22 cellular contexts compared by ENCODE assay signal in the genomic region with DNA sequence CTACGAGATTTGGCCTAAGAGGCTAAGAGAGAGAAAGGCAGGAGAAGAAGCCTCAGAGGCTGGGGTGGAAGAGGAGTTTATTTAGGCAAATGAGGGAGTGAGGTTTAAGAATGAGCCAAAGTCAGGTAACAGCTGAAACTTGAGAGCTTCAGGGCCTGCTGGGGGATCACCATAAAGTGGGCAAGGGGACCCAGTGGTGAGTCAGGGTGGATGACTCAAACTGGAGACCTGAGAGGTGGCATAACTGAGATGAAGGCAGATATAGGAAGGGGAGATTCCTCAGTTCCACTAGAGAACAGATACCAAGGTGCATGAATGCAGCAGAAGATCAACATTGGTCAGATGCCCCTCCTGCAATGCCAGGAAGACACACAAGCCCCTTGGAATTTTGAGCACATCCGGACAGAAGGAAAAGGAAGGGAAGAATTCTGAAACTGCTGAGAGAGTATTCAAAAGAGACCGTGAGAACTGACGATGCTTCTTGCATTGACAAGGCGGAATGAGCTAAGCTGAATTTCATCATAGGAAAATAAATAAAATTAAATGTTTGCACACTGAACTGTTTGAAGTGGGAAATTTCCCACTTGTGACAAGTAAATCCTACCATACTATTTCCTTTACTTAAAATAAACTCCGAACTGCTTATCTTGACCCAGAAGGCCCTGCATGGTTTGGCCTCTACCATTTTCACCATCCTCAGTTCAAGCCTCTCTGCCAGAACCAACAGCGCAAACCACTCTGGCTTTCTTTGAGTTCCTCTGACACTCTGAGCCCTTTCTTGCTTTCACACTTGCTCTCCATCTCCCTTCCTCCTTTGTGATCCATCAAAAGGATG.
DNase-seq lines count a peak whose midpoint lies in the region; ATAC-seq and TF ChIP-seq lines count a peak whose summit lies in the region.
"Had no signal": no experiment of that assay in that cellular context is flagged by ENCODE, and none has a peak within 500 bp of the region (broad histone marks: within the 10 kb centered on the region; RNA-seq: fewer than 3 reads in every experiment).

No MANE protein-coding gene starts in this region.

- no peak overlapping the region for H3K4me3 Mint-ChIP-seq in activated CD4-positive, alpha-beta T cell treated with anti-CD3 and anti-CD28 coated beads, Interleukin-2, amount 10 ng/mL, durations not matched to agents 24 days and 14 days
- H3K4me3 Mint-ChIP-seq: activated CD4-positive, alpha-beta T cell treated with anti-CD3 and anti-CD28 coated beads, Interleukin-2, amount 10 ng/mL, durations not matched to agents 7 days and 5 days; naive thymus-derived CD4-positive, alpha-beta T cell had no signal

- H3K4me3 ChIP-seq in brain microvascular endothelial cell (ENCODE audit: low read depth, low read length) (no peak overlapping the region), lung (no peak overlapping the region), heart left ventricle (no peak overlapping the region), adrenal gland (no peak overlapping the region), WERI-Rb-1 (ENCODE audit: low read depth, low read length) (no peak overlapping the region)
- H3K4me3 ChIP-seq: hepatocyte, ovary had no signal

- no peak for TF ChIP-seq CTCF in brain microvascular endothelial cell (IDR thresholded peaks at IDR 0.05; ENCODE audit: low read depth, low read length, missing control alignments)
- no peak for TF ChIP-seq CTCF in lung (IDR thresholded peaks at IDR 0.05; ENCODE audit: control extremely low read depth, extremely low read depth)
- no peak for TF ChIP-seq CTCF in heart left ventricle (IDR thresholded peaks at IDR 0.05)
- TF ChIP-seq CTCF in adrenal gland (IDR thresholded peaks at IDR 0.05) = no peak
- no peak for TF ChIP-seq CTCF in WERI-Rb-1 (IDR thresholded peaks at IDR 0.05; ENCODE audit: low read depth, low read length)

- H3K27ac ChIP-seq in brain microvascular endothelial cell = no peak overlapping the region
- H3K27ac ChIP-seq in lung (ENCODE audit: low read depth in 1 of 2, low read length in 1 of 2) = no peak overlapping the region
- no peak overlapping the region for H3K27ac ChIP-seq in heart left ventricle
- no peak overlapping the region for H3K27ac ChIP-seq in adrenal gland
- no peak overlapping the region for H3K27ac ChIP-seq in WERI-Rb-1
- H3K27ac ChIP-seq: hepatocyte, ovary had no signal

- H3K27me3 ChIP-seq in brain microvascular endothelial cell (replicated peaks) (no peaks in the 10 kb centered on the region), lung (ENCODE audit: control insufficient read depth, insufficient read depth) (no peaks in the 10 kb centered on the region), heart left ventricle (no peaks in the 10 kb centered on the region), adrenal gland (no peaks in the 10 kb centered on the region), WERI-Rb-1 (ENCODE audit: insufficient read depth, low read depth, severe bottlenecking) (no peaks in the 10 kb centered on the region)
- H3K27me3 ChIP-seq: hepatocyte, ovary had no signal

- WGBS in lung, 2 donors = 64 to 82% methylated on average over 7 of the region's 7 CpGs
- WGBS in heart left ventricle, 4 donors = 87 to 92% (median 90%) methylated on average over 7 of the region's 7 CpGs
- WGBS in adrenal gland, 4 donors = 85 to 89% (median 87%) methylated on average over 7 of the region's 7 CpGs

- H3K4me1 ChIP-seq in lung (ENCODE audit: control insufficient read depth in 2 of 2, insufficient read depth in 2 of 2, low read length in 2 of 2) (peaks cover 0 to 3% of the 10 kb centered on the region in 2 donors), heart left ventricle (peaks cover 5 to 19% (median 13%) of the 10 kb centered on the region in 12 donors), adrenal gland (replicated peaks in 1 of 2) (peaks cover 0 to 9% of the 10 kb centered on the region in 2 donors)

- peaks cover 13% of the 10 kb centered on the region for H3K27me3 Mint-ChIP-seq in activated CD4-positive, alpha-beta T cell treated with anti-CD3 and anti-CD28 coated beads, Interleukin-2, amount 10 ng/mL, durations not matched to agents 24 days and 14 days

- in situ Hi-C loops in brain microvascular endothelial cell (cut with HindIII; ENCODE audit: low pct_ligation_motif_present, low sequenced_read_pairs) = no loop called here

- intact Hi-C loops in heart left ventricle (cut with DNase I) = loop anchor here in 2 of 10 donors (5.0 kb wide), 1 partner anchor 362 kb away; no protein-coding TSS in a partner anchor
- intact Hi-C loops in adrenal gland (cut with DNase I) = no loop called here
- intact Hi-C loops in activated CD4-positive, alpha-beta T cell treated with anti-CD3 and anti-CD28 coated beads, Interleukin-2, amount 10 ng/mL, durations not matched to agents 24 days and 14 days (cut with micrococcal nuclease) = no loop called here

- DNase-seq in EL = peak; percentile 16
- DNase-seq in brain microvascular endothelial cell = peak; percentile 20
- no peak for DNase-seq in lung (ENCODE audit: low spot score)
- no peak for DNase-seq in heart left ventricle
- no peak for DNase-seq in adrenal gland
- DNase-seq in activated CD4-positive, alpha-beta T cell treated with anti-CD3 and anti-CD28 coated beads, Interleukin-2, amount 10 ng/mL, durations not matched to agents 24 days and 14 days = no peak
- DNase-seq in WERI-Rb-1 = no peak
- DNase-seq: activated CD4-positive, alpha-beta T cell treated with anti-CD3 and anti-CD28 coated beads, Interleukin-2, amount 10 ng/mL, durations not matched to agents 7 days and 5 days; activated naive CD4-positive, alpha-beta T cell; C1 segment of cervical spinal cord; cortex of kidney; KG1; naive thymus-derived CD4-positive, alpha-beta T cell; NCI-H1694; NCI-H2227 treated with DMSO at 0.1 percent for 48 hours; NCI-H82; ovary; right cardiac atrium; SHP77 treated with DMSO at 0.1 percent for 48 hours; stimulated activated CD4-positive, alpha-beta T cell treated with anti-CD3 and anti-CD28 coated beads, Interleukin-12 subunit alpha, Interleukin-12 subunit beta, amount 100 ng/mL, for 4 hours had no signal

- H3K36me3 ChIP-seq in brain microvascular endothelial cell (replicated peaks) (no peaks in the 10 kb centered on the region), lung (ENCODE audit: control insufficient read depth in 2 of 2, insufficient read depth in 2 of 2, low read length in 2 of 2) (no peaks in the 10 kb centered on the region), heart left ventricle (no peaks in the 10 kb centered on the region), adrenal gland (replicated peaks in 1 of 2) (no peaks in the 10 kb centered on the region), WERI-Rb-1 (no peaks in the 10 kb centered on the region)
- H3K36me3 ChIP-seq: ovary had no signal

- ATAC-seq in HG03196 (IDR thresholded peaks at IDR 0.05; ENCODE audit: unreplicated experiment) (peak; percentile 62), lung (ENCODE audit: insufficient read depth, low FRiP score) (peak; percentile 27), heart left ventricle (no peak)
- ATAC-seq: right cardiac atrium had no signal

- H3K9me3 Mint-ChIP-seq in activated CD4-positive, alpha-beta T cell treated with anti-CD3 and anti-CD28 coated beads, Interleukin-2, amount 10 ng/mL, durations not matched to agents 24 days and 14 days = no peaks in the 10 kb centered on the region
- H3K9me3 Mint-ChIP-seq: activated CD4-positive, alpha-beta T cell treated with anti-CD3 and anti-CD28 coated beads, Interleukin-2, amount 10 ng/mL, durations not matched to agents 7 days and 5 days had no signal

- H3K36me3 Mint-ChIP-seq in activated CD4-positive, alpha-beta T cell treated with anti-CD3 and anti-CD28 coated beads, Interleukin-2, amount 10 ng/mL, durations not matched to agents 24 days and 14 days (ENCODE audit: low read depth) = no peaks in the 10 kb centered on the region
- H3K36me3 Mint-ChIP-seq: naive thymus-derived CD4-positive, alpha-beta T cell had no signal

- TF ChIP-seq POLR2A in heart left ventricle (IDR thresholded peaks at IDR 0.05) = no peak
- TF ChIP-seq POLR2A in adrenal gland (IDR thresholded peaks at IDR 0.05) = no peak

- H3K4me1 Mint-ChIP-seq in activated CD4-positive, alpha-beta T cell treated with anti-CD3 and anti-CD28 coated beads, Interleukin-2, amount 10 ng/mL, durations not matched to agents 24 days and 14 days = no peaks in the 10 kb centered on the region
- H3K4me1 Mint-ChIP-seq: activated CD4-positive, alpha-beta T cell treated with anti-CD3 and anti-CD28 coated beads, Interleukin-2, amount 10 ng/mL, durations not matched to agents 7 days and 5 days had no signal

- no peak overlapping the region for H3K27ac Mint-ChIP-seq in activated CD4-positive, alpha-beta T cell treated with anti-CD3 and anti-CD28 coated beads, Interleukin-2, amount 10 ng/mL, durations not matched to agents 24 days and 14 days
- H3K27ac Mint-ChIP-seq: activated CD4-positive, alpha-beta T cell treated with anti-CD3 and anti-CD28 coated beads, Interleukin-2, amount 10 ng/mL, durations not matched to agents 7 days and 5 days; naive thymus-derived CD4-positive, alpha-beta T cell had no signal

- H3K9me3 ChIP-seq in lung (ENCODE audit: control insufficient read depth in 2 of 2, insufficient read depth in 1 of 2, low read length in 1 of 2) = peaks cover 0 to 2% of the 10 kb centered on the region in 2 donors
- no peaks in the 10 kb centered on the region for H3K9me3 ChIP-seq in heart left ventricle
- H3K9me3 ChIP-seq in adrenal gland (replicated peaks in 1 of 3) = no peaks in the 10 kb centered on the region
- no peaks in the 10 kb centered on the region for H3K9me3 ChIP-seq in WERI-Rb-1 (ENCODE audit: severe bottlenecking)
- H3K9me3 ChIP-seq: ovary had no signal

Comparison
In these comparisons a context has a peak if more than half of its experiments do, and no peak if none do; other contexts are left out.
1. DNase-seq: peak in EL (single experiment) and brain microvascular endothelial cell (single experiment); none in lung (single experiment), heart left ventricle (0 of 5), adrenal gland (0 of 7), activated CD4-positive, alpha-beta T cell treated with anti-CD3 and anti-CD28 coated beads, Interleukin-2, amount 10 ng/mL, durations not matched to agents 24 days and 14 days (single experiment) and WERI-Rb-1 (single experiment).
2. ATAC-seq: peak in HG03196 (single experiment) and lung (single experiment); none in heart left ventricle (0 of 4).